Comparison of ENCODE assay signal across 19 cellular contexts in the genomic region with DNA sequence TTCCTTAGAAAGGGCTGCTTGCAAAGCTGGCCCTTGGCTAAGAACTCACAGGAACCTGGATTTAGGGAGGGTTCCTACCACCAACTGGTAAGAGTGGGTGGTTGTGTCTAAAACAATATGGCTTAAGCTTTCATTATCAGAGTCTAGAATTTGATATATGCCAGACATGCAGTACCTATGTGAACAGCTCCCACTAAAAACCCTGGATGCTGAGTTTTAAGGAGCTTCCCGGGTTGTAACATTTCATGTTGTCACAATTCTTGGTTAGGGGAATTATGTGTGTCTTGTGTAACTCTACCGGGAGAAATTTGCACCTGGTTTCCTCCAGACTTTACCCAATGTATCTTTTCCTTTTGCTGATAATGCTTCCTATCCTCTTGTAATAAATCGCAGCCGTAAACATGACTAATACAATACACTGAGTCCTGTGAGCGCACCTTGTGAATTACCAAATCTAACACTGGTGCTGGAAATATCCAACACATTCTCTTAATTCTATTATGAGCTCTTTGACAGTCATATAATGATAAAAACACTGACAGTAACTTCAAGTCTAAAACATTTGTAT.
"Had no signal": no experiment of that assay in that cellular context is flagged by ENCODE, and none has a peak within 500 bp of the region (broad histone marks: within the 10 kb centered on the region; RNA-seq: fewer than 3 reads in every experiment).

No MANE protein-coding gene starts in this region.

- DNase-seq: activated CD4-positive, alpha-beta memory T cell treated with anti-CD3 and anti-CD28 coated beads, Interleukin-2, amount 10 ng/mL, durations not matched to agents 7 days and 5 days; activated CD4-positive, alpha-beta T cell treated with anti-CD3 and anti-CD28 coated beads for 36 hours; activated CD8-positive, alpha-beta memory T cell treated with anti-CD3 and anti-CD28 coated beads, Interleukin-2, amount 10 ng/mL, durations not matched to agents 7 days and 5 days; activated naive CD4-positive, alpha-beta T cell; cerebellar nuclear complex; cortex of kidney; foreskin fibroblast; glutamatergic neuron; hypothalamus; kidney; left lung; naive thymus-derived CD4-positive, alpha-beta T cell; stimulated activated CD8-positive, alpha-beta memory T cell treated with anti-CD3 and anti-CD28 coated beads, Interleukin-4, amount 100 ng/mL, for 48 hours; stimulated activated naive CD4-positive, alpha-beta T cell had no signal

- H3K4me3 ChIP-seq: ascending aorta, breast epithelium, left lung had no signal

- H3K9me3 Mint-ChIP-seq: activated CD4-positive, alpha-beta memory T cell treated with anti-CD3 and anti-CD28 coated beads, Interleukin-2, amount 10 ng/mL, durations not matched to agents 7 days and 5 days had no signal

- H3K36me3 ChIP-seq: ascending aorta, breast epithelium, left lung had no signal

- H3K27me3 Mint-ChIP-seq: activated CD4-positive, alpha-beta memory T cell treated with anti-CD3 and anti-CD28 coated beads, Interleukin-2, amount 10 ng/mL, durations not matched to agents 7 days and 5 days; activated CD4-positive, alpha-beta T cell treated with anti-CD3 and anti-CD28 coated beads for 36 hours; activated CD8-positive, alpha-beta memory T cell treated with anti-CD3 and anti-CD28 coated beads, Interleukin-2, amount 10 ng/mL, durations not matched to agents 7 days and 5 days; naive thymus-derived CD4-positive, alpha-beta T cell had no signal

- H3K4me3 Mint-ChIP-seq: activated CD4-positive, alpha-beta memory T cell treated with anti-CD3 and anti-CD28 coated beads, Interleukin-2, amount 10 ng/mL, durations not matched to agents 7 days and 5 days; activated CD4-positive, alpha-beta T cell treated with anti-CD3 and anti-CD28 coated beads for 36 hours; activated CD8-positive, alpha-beta memory T cell treated with anti-CD3 and anti-CD28 coated beads, Interleukin-2, amount 10 ng/mL, durations not matched to agents 7 days and 5 days; T-helper 2 cell treated with Interferon-gamma antibody and Interleukin-4, amounts not matched to agents 5 μg/mL and 100 μg/mL, for 36 hours had no signal

- H3K27me3 ChIP-seq: ascending aorta, breast epithelium, left lung had no signal

- H3K9me3 ChIP-seq: ascending aorta, breast epithelium, left lung had no signal

- ATAC-seq: activated CD4-positive, alpha-beta T cell treated with anti-CD3 and anti-CD28 coated beads for 36 hours; activated CD8-positive, alpha-beta memory T cell treated with anti-CD3 and anti-CD28 coated beads, Interleukin-2, amount 10 ng/mL, durations not matched to agents 7 days and 5 days; left lung; naive thymus-derived CD4-positive, alpha-beta T cell had no signal

- FAIRE-seq: kidney, TTC549 had no signal

- H3K27ac Mint-ChIP-seq: activated CD4-positive, alpha-beta memory T cell treated with anti-CD3 and anti-CD28 coated beads, Interleukin-2, amount 10 ng/mL, durations not matched to agents 7 days and 5 days; activated CD4-positive, alpha-beta T cell treated with anti-CD3 and anti-CD28 coated beads for 36 hours; activated CD8-positive, alpha-beta memory T cell treated with anti-CD3 and anti-CD28 coated beads, Interleukin-2, amount 10 ng/mL, durations not matched to agents 7 days and 5 days; T-helper 2 cell treated with Interferon-gamma antibody and Interleukin-4, amounts not matched to agents 5 μg/mL and 100 μg/mL, for 36 hours had no signal

- H3K27ac ChIP-seq: ascending aorta, breast epithelium, left lung, parathyroid adenoma had no signal

- H3K4me1 ChIP-seq: ascending aorta, breast epithelium, parathyroid adenoma had no signal
